ENCODE assay signal across 18 cellular contexts in the genomic region with DNA sequence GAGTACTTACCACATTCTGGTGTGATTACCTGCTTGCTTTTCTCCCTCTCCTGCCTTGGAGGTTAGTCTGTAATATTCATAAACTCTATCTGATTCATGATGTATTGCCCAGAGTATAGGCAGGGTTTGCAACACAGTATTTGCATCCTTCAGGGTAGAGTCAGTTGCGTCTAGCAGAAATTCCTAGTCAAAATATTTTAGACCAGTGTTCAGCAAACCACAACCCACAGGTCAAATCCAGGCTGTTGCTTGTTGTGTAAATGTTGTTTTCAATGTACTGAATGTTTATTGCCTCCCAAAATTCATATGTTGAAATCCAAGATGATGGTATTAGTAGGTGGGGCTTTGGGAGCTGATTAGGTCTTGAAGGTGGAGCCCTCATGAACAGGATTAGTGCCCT.
"Had no signal": no experiment of that assay in that cellular context is flagged by ENCODE, and none has a peak within 500 bp of the region (broad histone marks: within the 10 kb centered on the region; RNA-seq: fewer than 3 reads in every experiment).

No MANE protein-coding gene starts in this region.

- H3K27ac ChIP-seq: cardiac muscle cell, esophagus squamous epithelium, neural progenitor cell, psoas muscle, right lobe of liver, spleen, suprapubic skin, upper lobe of left lung had no signal

- H3K9me3 ChIP-seq: right lobe of liver had no signal

- H3K4me3 ChIP-seq: cardiac muscle cell, esophagus squamous epithelium, neural progenitor cell, psoas muscle, right lobe of liver, spleen, suprapubic skin, upper lobe of left lung had no signal

- H3K4me1 ChIP-seq: esophagus squamous epithelium, neural progenitor cell, psoas muscle, right lobe of liver, spleen, suprapubic skin, upper lobe of left lung had no signal

- H3K27me3 ChIP-seq: cardiac muscle cell, esophagus squamous epithelium, neural progenitor cell, right lobe of liver, spleen, suprapubic skin, upper lobe of left lung had no signal

- H3K36me3 ChIP-seq: cardiac muscle cell, esophagus squamous epithelium, neural progenitor cell, right lobe of liver, spleen, suprapubic skin, upper lobe of left lung had no signal

- DNase-seq: activated B cell treated with CpG ODN at 0.5 μM for 24 hours; activated CD4-positive, alpha-beta T cell treated with anti-CD3 and anti-CD28 coated beads for 48 hours; activated CD8-positive, alpha-beta T cell treated with anti-CD3 and anti-CD28 coated beads for 36 hours; activated gamma-delta T cell; activated naive CD8-positive, alpha-beta T cell treated with anti-CD3 and anti-CD28 coated beads for 36 hours; activated T-cell treated with anti-CD3 and anti-CD28 coated beads, Interleukin-2, amount 50 U/mL, for 72 hours; anterior cingulate cortex; esophagus squamous epithelium; naive B cell; psoas muscle; right lobe of liver; spleen; T-helper 17 cell; upper lobe of left lung had no signal

- ATAC-seq: activated CD8-positive, alpha-beta T cell treated with anti-CD3 and anti-CD28 coated beads for 36 hours; activated T-cell treated with anti-CD3 and anti-CD28 coated beads, Interleukin-2, amount 50 U/mL, for 72 hours; left lobe of liver; psoas muscle; right lobe of liver; T-helper 17 cell had no signal
